ENCODE assay signal across 14 cellular contexts in genomic region chr9:105297442-105298097, GRCh38. TPM values are rescaled to one million over a fixed set of nuclear protein-coding genes. Genes with fewer than 3 reads are reported as not detected.
DNase-seq lines count a peak whose midpoint lies in the region; ATAC-seq, FAIRE-seq and TF ChIP-seq lines count a peak whose summit lies in the region.
"Had no signal": no experiment of that assay in that cellular context is flagged by ENCODE, and none has a peak within 500 bp of the region (broad histone marks: within the 10 kb centered on the region; RNA-seq: fewer than 3 reads in every experiment).

No MANE protein-coding gene starts in this region.

- H3K27me3 Mint-ChIP-seq in activated naive CD4-positive, alpha-beta T cell treated with anti-CD3 and anti-CD28 coated beads, Interleukin-2, amount 10 ng/mL, durations not matched to agents 7 days and 5 days, result no peaks in the 10 kb centered on the region
- H3K27me3 Mint-ChIP-seq: activated CD4-positive, alpha-beta T cell treated with anti-CD3 and anti-CD28 coated beads, Interleukin-2, amount 10 ng/mL, durations not matched to agents 7 days and 5 days; naive thymus-derived CD8-positive, alpha-beta T cell had no signal

- H3K4me3 ChIP-seq in cardiac muscle cell (no peak overlapping the region), keratinocyte (ENCODE audit: control insufficient read depth in 2 of 3, extremely low read depth in 1 of 3, insufficient read depth in 2 of 3, low read depth in 1 of 3, low read length in 3 of 3) (no peak overlapping the region), upper lobe of left lung (no peak overlapping the region), body of pancreas (no peak overlapping the region)
- H3K4me3 ChIP-seq: sigmoid colon had no signal

- WGBS in upper lobe of left lung, 2 donors, result 93 to 94% methylated on average over 15 of the region's 15 CpGs
- WGBS in body of pancreas, 2 donors, result 92 to 97% methylated on average over 15 of the region's 15 CpGs

- no peaks in the 10 kb centered on the region for H3K36me3 Mint-ChIP-seq in activated naive CD4-positive, alpha-beta T cell treated with anti-CD3 and anti-CD28 coated beads, Interleukin-2, amount 10 ng/mL, durations not matched to agents 7 days and 5 days

- no peaks in the 10 kb centered on the region for H3K27me3 ChIP-seq in cardiac muscle cell
- no peaks in the 10 kb centered on the region for H3K27me3 ChIP-seq in keratinocyte (ENCODE audit: control insufficient read depth, extremely low read depth, insufficient read depth, low read length)
- no peaks in the 10 kb centered on the region for H3K27me3 ChIP-seq in upper lobe of left lung
- no peaks in the 10 kb centered on the region for H3K27me3 ChIP-seq in body of pancreas
- H3K27me3 ChIP-seq: sigmoid colon had no signal

- peaks cover 9% of the 10 kb centered on the region for H3K4me1 Mint-ChIP-seq in activated naive CD4-positive, alpha-beta T cell treated with anti-CD3 and anti-CD28 coated beads, Interleukin-2, amount 10 ng/mL, durations not matched to agents 7 days and 5 days

- no peaks in the 10 kb centered on the region for H3K9me1 ChIP-seq in keratinocyte (ENCODE audit: control insufficient read depth, extremely low read depth, insufficient read depth, low read length)

- TF ChIP-seq CTCF in cardiac muscle cell (IDR thresholded peaks at IDR 0.05; ENCODE audit: low read depth, low read length) (no peak), keratinocyte (optimal IDR thresholded peaks at IDR 0.05 in 1 of 3, IDR thresholded peaks at IDR 0.05 in 1 of 3, conservative IDR thresholded peaks at IDR 0.05 in 1 of 3; ENCODE audit: extremely low read depth in 1 of 3, insufficient read depth in 2 of 3, low read length in 3 of 3) (no peak), upper lobe of left lung (IDR thresholded peaks at IDR 0.05) (no peak), body of pancreas (IDR thresholded peaks at IDR 0.05) (no peak)

- no peak for ATAC-seq in Right ventricle myocardium superior (ENCODE audit: poor library complexity)
- ATAC-seq in upper lobe of left lung (ENCODE audit: low FRiP score in 2 of 2), result no peak
- no peak for ATAC-seq in body of pancreas
- ATAC-seq: naive thymus-derived CD8-positive, alpha-beta T cell had no signal

- TF ChIP-seq EP300 in upper lobe of left lung (IDR thresholded peaks at IDR 0.05), result no peak

- peak in 1 of 2 donors; percentile 27 for DNase-seq in cardiac muscle cell (ENCODE audit: low read depth in 1 of 2, low spot score in 1 of 2)
- DNase-seq in Right ventricle myocardium superior, result no peak
- DNase-seq in keratinocyte (ENCODE audit: low read depth, low spot score), result no peak
- DNase-seq in upper lobe of left lung, result peak in 1 of 2 donors; percentile 9
- DNase-seq in hippocampal formation (lab: John Stamatoyannopoulos, UW), result no peak
- DNase-seq in body of pancreas, result no peak
- DNase-seq in activated naive CD4-positive, alpha-beta T cell treated with anti-CD3 and anti-CD28 coated beads, Interleukin-2, amount 10 ng/mL, durations not matched to agents 7 days and 5 days, result no peak
- DNase-seq: 8988T; activated CD4-positive, alpha-beta T cell treated with anti-CD3 and anti-CD28 coated beads, Interleukin-2, amount 10 ng/mL, durations not matched to agents 7 days and 5 days; COR-L47; naive thymus-derived CD8-positive, alpha-beta T cell; NCI-H2081; sigmoid colon had no signal

- peak overlapping the region; percentile 15 for H3K9ac ChIP-seq in keratinocyte (ENCODE audit: control insufficient read depth, extremely low read depth, insufficient read depth, low read length)

- H2AFZ ChIP-seq in keratinocyte (ENCODE audit: control insufficient read depth, low read length), result no peak overlapping the region

- H3K27ac Mint-ChIP-seq in activated naive CD4-positive, alpha-beta T cell treated with anti-CD3 and anti-CD28 coated beads, Interleukin-2, amount 10 ng/mL, durations not matched to agents 7 days and 5 days, result no peak overlapping the region
- H3K27ac Mint-ChIP-seq: activated CD4-positive, alpha-beta T cell treated with anti-CD3 and anti-CD28 coated beads, Interleukin-2, amount 10 ng/mL, durations not matched to agents 7 days and 5 days; naive thymus-derived CD8-positive, alpha-beta T cell had no signal

- H3K27ac ChIP-seq in cardiac muscle cell, result peak overlapping the region; percentile 67
- peak overlapping the region; percentile 88 for H3K27ac ChIP-seq in cingulate gyrus (ENCODE audit: low read depth, low read length)
- H3K27ac ChIP-seq in keratinocyte (ENCODE audit: control insufficient read depth, insufficient read depth, low read length), result peak overlapping the region; percentile 61
- peak overlapping the region in 3 of 4 donors; percentile 28 to 82 (median 68) for H3K27ac ChIP-seq in upper lobe of left lung
- no peak overlapping the region for H3K27ac ChIP-seq in body of pancreas

- FAIRE-seq in keratinocyte (lab: Jason Lieb, UNC), result no peak

- dilution Hi-C loops in keratinocyte (cut with MboI; ENCODE audit: extremely low pct_ligation_motif_present, low sequenced_read_pairs), result no loop called here

- H3K4me1 ChIP-seq in cardiac muscle cell (ENCODE audit: low read depth), result peaks cover 43% of the 10 kb centered on the region
- H3K4me1 ChIP-seq in keratinocyte (ENCODE audit: control insufficient read depth, extremely low read depth, insufficient read depth, low read length), result peaks cover 27% of the 10 kb centered on the region
- peaks cover 7 to 41% (median 24%) of the 10 kb centered on the region in 4 donors for H3K4me1 ChIP-seq in upper lobe of left lung
- peaks cover 28% of the 10 kb centered on the region for H3K4me1 ChIP-seq in body of pancreas

- H3K36me3 ChIP-seq in cardiac muscle cell (peaks cover 4% of the 10 kb centered on the region), keratinocyte (ENCODE audit: control insufficient read depth in 2 of 2, extremely low read depth in 1 of 2, insufficient read depth in 2 of 2, low read length in 2 of 2) (no peaks in the 10 kb centered on the region), upper lobe of left lung (peaks cover 0 to 15% (median 3%) of the 10 kb centered on the region in 4 donors), body of pancreas (replicated peaks in 1 of 2; ENCODE audit: insufficient read depth in 1 of 2, low read depth in 2 of 2) (no peaks in the 10 kb centered on the region)

- CTCF ChIA-PET in activated naive CD4-positive, alpha-beta T cell treated with anti-CD3 and anti-CD28 coated beads, Interleukin-2, amount 10 ng/mL, durations not matched to agents 7 days and 5 days (lab: Charles Lee), result interaction anchor here (1.6 kb wide), 1 partner anchor 17 kb away, joined by 6 read pairs; no protein-coding TSS in a partner anchor

- H4K20me1 ChIP-seq in keratinocyte (ENCODE audit: control insufficient read depth, extremely low read depth, insufficient read depth, low read length), result no peaks in the 10 kb centered on the region

- H3K9me3 Mint-ChIP-seq in activated naive CD4-positive, alpha-beta T cell treated with anti-CD3 and anti-CD28 coated beads, Interleukin-2, amount 10 ng/mL, durations not matched to agents 7 days and 5 days, result no peaks in the 10 kb centered on the region
- H3K9me3 Mint-ChIP-seq: activated CD4-positive, alpha-beta T cell treated with anti-CD3 and anti-CD28 coated beads, Interleukin-2, amount 10 ng/mL, durations not matched to agents 7 days and 5 days; naive thymus-derived CD8-positive, alpha-beta T cell had no signal

- H3K4me3 Mint-ChIP-seq in activated naive CD4-positive, alpha-beta T cell treated with anti-CD3 and anti-CD28 coated beads, Interleukin-2, amount 10 ng/mL, durations not matched to agents 7 days and 5 days, result no peak overlapping the region
- H3K4me3 Mint-ChIP-seq: activated CD4-positive, alpha-beta T cell treated with anti-CD3 and anti-CD28 coated beads, Interleukin-2, amount 10 ng/mL, durations not matched to agents 7 days and 5 days; naive thymus-derived CD8-positive, alpha-beta T cell had no signal

- no peaks in the 10 kb centered on the region for H3K9me3 ChIP-seq in cardiac muscle cell (ENCODE audit: low read depth)
- no peaks in the 10 kb centered on the region for H3K9me3 ChIP-seq in keratinocyte (ENCODE audit: control insufficient read depth, low read depth, low read length)
- no peaks in the 10 kb centered on the region for H3K9me3 ChIP-seq in upper lobe of left lung
- no peaks in the 10 kb centered on the region for H3K9me3 ChIP-seq in body of pancreas
- H3K9me3 ChIP-seq: sigmoid colon had no signal

- intact Hi-C loops in Right ventricle myocardium superior (cut with DNase I) (no loop called here), body of pancreas (cut with DNase I) (no loop called here)

- H3K79me2 ChIP-seq in keratinocyte (ENCODE audit: control insufficient read depth, insufficient read depth, low read length), result peaks cover 9% of the 10 kb centered on the region

- no peak for TF ChIP-seq POLR2A in upper lobe of left lung (IDR thresholded peaks at IDR 0.05)
- TF ChIP-seq POLR2A in body of pancreas (IDR thresholded peaks at IDR 0.05), result no peak

- no peak overlapping the region for H3K4me2 ChIP-seq in keratinocyte (ENCODE audit: control insufficient read depth, extremely low read depth, insufficient read depth, low read depth, low read length)

RNA-seq across cellular contexts. Expression of gene SLC44A1, which starts 53.1 kb away (rescaled TPM):
- 29.4 and 38.7 TPM in 2 replicates for total RNA-seq in cardiac muscle cell
- polyA plus RNA-seq in cardiac muscle cell, result 32.4 and 54.2 TPM in 2 replicates
- 13.5 TPM for total RNA-seq in Right ventricle myocardium superior
- polyA plus RNA-seq in keratinocyte, result 21.8 to 26.7 TPM (median 22.9 TPM) in 3 replicates
- polyA plus RNA-seq in keratinocyte (2011; ENCODE audit: low read depth), result 14.2 TPM
- polyA plus RNA-seq in keratinocyte (2011; cell fraction: cytosol; rRNA removed), result 9.6 and 19.9 TPM in 2 replicates
- polyA plus RNA-seq in keratinocyte (2011; cell fraction: nucleus; rRNA removed), result 15.0 TPM in 2 replicates
- 20.3 and 23.1 TPM in 2 replicates for polyA plus RNA-seq in keratinocyte (2012; ENCODE audit: low replicate concordance)
- 49.7 to 68.6 TPM (median 60.1 TPM) in 3 replicates for polyA minus RNA-seq in keratinocyte
- polyA minus RNA-seq in keratinocyte (2011; cell fraction: cytosol; rRNA and poly(A)+ RNA removed), result 17.6 TPM
- polyA minus RNA-seq in keratinocyte (2011; cell fraction: nucleus; rRNA and poly(A)+ RNA removed), result 21.5 and 50.7 TPM in 2 replicates
- 10 to 100 TPM; 15.7 to 62.2 (median 44.6) TPM for total RNA-seq in upper lobe of left lung
- total RNA-seq in body of pancreas, result 10 to 100 TPM; 15.5 to 39.4 TPM

Comparison
In these comparisons a context has a peak if more than half of its experiments do, and no peak if none do; other contexts are left out.
1. H3K27ac ChIP-seq: peak in cardiac muscle cell (single experiment), cingulate gyrus (single experiment), keratinocyte (single experiment) and upper lobe of left lung (3 of 4); none in body of pancreas (0 of 4).